ENCODE assay signal across 29 cellular contexts in the genomic region with DNA sequence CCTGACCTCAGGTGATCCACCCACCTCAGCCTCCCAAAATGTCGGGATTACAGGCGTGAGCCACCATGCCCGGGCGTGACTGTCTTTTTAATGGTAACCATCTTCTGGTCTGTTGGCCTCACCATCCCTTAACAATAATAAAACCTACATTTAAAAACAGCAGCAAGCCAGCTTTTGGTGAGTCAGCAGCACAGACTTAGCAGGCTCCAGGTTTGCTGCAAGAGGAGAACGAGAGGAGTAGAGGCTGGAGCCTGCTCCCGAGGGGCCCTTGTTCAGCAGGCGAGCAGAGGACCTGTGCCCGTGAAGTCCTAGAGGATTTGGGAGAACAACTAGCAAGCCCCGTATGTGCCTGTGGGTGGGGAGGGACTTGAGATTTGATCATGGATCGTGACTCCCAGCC. TPM values are rescaled to one million over a fixed set of nuclear protein-coding genes. Genes with fewer than 3 reads are reported as not detected.
"Had no signal": no experiment of that assay in that cellular context is flagged by ENCODE, and none has a peak within 500 bp of the region (broad histone marks: within the 10 kb centered on the region; RNA-seq: fewer than 3 reads in every experiment).

No MANE protein-coding gene starts in this region.

- H3K36me3 ChIP-seq: left ventricle myocardium inferior, right lobe of liver, thoracic aorta, transverse colon had no signal

- ATAC-seq: left cardiac atrium; naive thymus-derived CD4-positive, alpha-beta T cell; psoas muscle; right lobe of liver; stimulated activated naive B cell treated with anti-CD40 and anti-IgM and Interleukin-4, amounts not matched to agents 10 μg/mL and 1 μg/mL and 100 μg/mL, for 72 hours; stimulated activated naive CD8-positive, alpha-beta T cell treated with anti-CD3 and anti-CD28 coated beads, Interleukin-15, amount 100 ng/mL, for 72 hours had no signal

- H2AFZ ChIP-seq: hepatocyte had no signal

- H3K4me2 ChIP-seq: hepatocyte had no signal

- H3K4me3 ChIP-seq: coronary artery, hepatocyte, left ventricle myocardium inferior, lung, psoas muscle, right lobe of liver, thoracic aorta, transverse colon had no signal

- H3K27ac ChIP-seq: coronary artery, hepatocyte, left ventricle myocardium inferior, psoas muscle, right lobe of liver, thoracic aorta, transverse colon had no signal

- DNase-seq: effector CD4-positive, alpha-beta T cell; foreskin fibroblast; head of caudate nucleus; kidney; left cardiac atrium; left ventricle myocardium inferior; mesendoderm; naive thymus-derived CD4-positive, alpha-beta T cell; nephron progenitor cell; psoas muscle; retina; right lobe of liver; stimulated activated CD4-positive, alpha-beta T cell treated with anti-CD3 and anti-CD28 coated beads, Interleukin-2, amount 100 ng/mL, for 24 hours; stimulated activated CD4-positive, alpha-beta T cell treated with anti-CD3 and anti-CD28 coated beads, Interleukin-4, amount 100 ng/mL, for 4 hours; stimulated activated naive B cell treated with anti-CD40 and anti-IgM and Interleukin-4, amounts not matched to agents 10 μg/mL and 1 μg/mL and 100 μg/mL, for 72 hours; stimulated activated naive CD8-positive, alpha-beta T cell treated with anti-CD3 and anti-CD28 coated beads, Interleukin-15, amount 100 ng/mL, for 72 hours; transverse colon had no signal

- H3K27me3 ChIP-seq: hepatocyte, right lobe of liver, transverse colon had no signal

- H3K4me1 ChIP-seq: left ventricle myocardium inferior, psoas muscle, right lobe of liver, transverse colon had no signal

- H3K9me3 ChIP-seq: left ventricle myocardium inferior, psoas muscle, right lobe of liver, thoracic aorta, transverse colon had no signal

RNA-seq across cellular contexts. Expression of a gene that starts 35.7 kb away (rescaled TPM):
- total RNA-seq: chondrocyte; dermis microvascular lymphatic vessel endothelial cell; endodermal cell; fibroblast of lung; kidney; left cardiac atrium; left ventricle myocardium inferior; lung; mononuclear cell; naive thymus-derived CD4-positive, alpha-beta T cell; osteoblast; right lobe of liver; subcutaneous adipose tissue; thoracic aorta; ureter had no signal
- polyA plus RNA-seq: fibroblast of lung; hepatocyte; naive thymus-derived CD4-positive, alpha-beta T cell had no signal
